In the genomic region with DNA sequence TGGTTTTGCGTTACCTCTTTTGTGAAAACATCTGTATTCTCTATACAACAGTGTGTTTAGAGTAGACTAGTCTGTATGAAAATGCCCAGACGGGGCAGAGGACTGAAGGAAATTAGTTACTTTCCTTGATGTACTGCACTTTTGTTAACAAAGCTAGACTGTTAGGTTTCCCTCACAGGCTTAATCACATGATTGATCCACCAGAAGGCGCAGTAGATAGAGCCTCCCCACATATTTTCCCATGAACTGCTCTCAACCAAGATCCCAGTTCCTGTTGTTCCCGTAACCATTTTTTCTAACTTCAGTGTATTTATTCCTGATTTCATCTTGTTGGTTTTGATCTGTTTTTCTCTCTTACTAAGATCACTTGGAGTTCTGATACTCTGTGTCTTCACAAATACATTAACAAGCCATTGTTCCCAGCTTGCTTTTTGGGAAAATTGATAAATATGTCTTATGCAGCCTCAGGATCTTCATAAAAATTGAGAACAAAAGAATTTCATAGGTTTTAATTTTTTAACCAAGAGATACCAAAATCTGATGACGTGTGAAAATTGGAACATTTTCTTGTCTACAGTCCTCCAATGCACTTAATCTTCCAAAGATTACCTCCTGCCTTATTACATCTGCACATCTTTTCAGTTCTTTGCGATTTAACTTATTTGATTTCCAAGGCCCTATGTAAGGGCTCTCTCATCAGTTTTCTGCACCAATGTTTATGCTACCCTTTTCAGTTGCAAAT, we compare ENCODE assay signal across 1 cellular context.
TF ChIP-seq lines count a peak whose summit lies in the region.

No MANE protein-coding gene starts in this region.

TF ChIP-seq in K562, 482 proteins besides CTCF, POLR2A, EP300 and RAD21 (continued from another document and continues in another):
- TF ChIP-seq ID3 (CRISPR knock-in tag; IDR thresholded peaks at IDR 0.05) (no peak), ID3 (tag; IDR thresholded peaks at IDR 0.05) (no peak), CHD4 (IDR thresholded peaks at IDR 0.05; ENCODE audit: insufficient read depth, insufficient replicate concordance, low read depth, low read length, poor library complexity, severe bottlenecking) (no peak), FOXJ3 (CRISPR knock-in tag; IDR thresholded peaks at IDR 0.05) (no peak), ZNF143 (CRISPR knock-in tag; IDR thresholded peaks at IDR 0.05) (no peak), LCOR (CRISPR knock-in tag; IDR thresholded peaks at IDR 0.05) (no peak), HLTF (IDR thresholded peaks at IDR 0.05) (0 out of 2 replicates have a peak, but pooled peaks have one; percentile 46), ARID3A (IDR thresholded peaks at IDR 0.05; ENCODE audit: borderline replicate concordance, low read depth, low read length) (peak; percentile 99), EZH2 (IDR thresholded peaks at IDR 0.05; ENCODE audit: borderline replicate concordance, low read depth, low read length) (no peak), ZNF584 (CRISPR knock-in tag; IDR thresholded peaks at IDR 0.05; ENCODE audit: low read depth) (no peak), ZNF224 (CRISPR knock-in tag; IDR thresholded peaks at IDR 0.05) (no peak), ZNF184 (CRISPR knock-in tag; IDR thresholded peaks at IDR 0.05) (no peak), ZNF124 (CRISPR knock-in tag; IDR thresholded peaks at IDR 0.05) (no peak), NFE2L1 (tag; IDR thresholded peaks at IDR 0.05; ENCODE audit: borderline replicate concordance, low read depth) (no peak), HEY1 (CRISPR knock-in tag; IDR thresholded peaks at IDR 0.05; ENCODE audit: borderline replicate concordance) (no peak), CREB5 (CRISPR knock-in tag; IDR thresholded peaks at IDR 0.05) (no peak), CGGBP1 (CRISPR knock-in tag; IDR thresholded peaks at IDR 0.05) (no peak), SMARCA4 (IDR thresholded peaks at IDR 0.05) (peak; percentile 86), ZNF764 (CRISPR knock-in tag; IDR thresholded peaks at IDR 0.05; ENCODE audit: low read depth) (no peak), DLX4 (CRISPR knock-in tag; IDR thresholded peaks at IDR 0.05) (no peak), TCF7L2 (IDR thresholded peaks at IDR 0.05; ENCODE audit: low read depth, low read length) (no peak), JUN (IDR thresholded peaks at IDR 0.05; ENCODE audit: borderline replicate concordance, low read depth, low read length) (no peak), JUN (CRISPR knock-in tag; IDR thresholded peaks at IDR 0.05; ENCODE audit: borderline replicate concordance) (no peak), MEIS2 (IDR thresholded peaks at IDR 0.05; ENCODE audit: partially characterized antibody) (peak; percentile 54), NELFE (IDR thresholded peaks at IDR 0.05; ENCODE audit: insufficient read depth, insufficient read length) (no peak), RNF219 (CRISPR knock-in tag; IDR thresholded peaks at IDR 0.05) (no peak), TOE1 (IDR thresholded peaks at IDR 0.05; ENCODE audit: borderline replicate concordance) (peak; percentile 94), TOE1 (CRISPR knock-in tag; IDR thresholded peaks at IDR 0.05; ENCODE audit: borderline replicate concordance, low read depth) (no peak), PTRF (tag; IDR thresholded peaks at IDR 0.05) (no peak), ZEB2 (IDR thresholded peaks at IDR 0.05) (no peak), POLR2B (IDR thresholded peaks at IDR 0.05; ENCODE audit: low read depth, partially characterized antibody) (peak; percentile 25), ZKSCAN8 (CRISPR knock-in tag; IDR thresholded peaks at IDR 0.05) (0 out of 2 replicates have a peak, but pooled peaks have one; percentile 19), TAF7 (tag; IDR thresholded peaks at IDR 0.05) (no peak), AFF1 (IDR thresholded peaks at IDR 0.05; ENCODE audit: low read depth in 1 of 2, partially characterized antibody in 2 of 2) (peak; percentile 24 to 62), ZMIZ1 (IDR thresholded peaks at IDR 0.05; ENCODE audit: low read depth in 2 of 2, low read length in 2 of 2) (peak in 1 of 2 experiments; percentile 60; a peak in 1 of 4 replicates), RNF2 (IDR thresholded peaks at IDR 0.05) (no peak), SETDB1 (IDR thresholded peaks at IDR 0.05; ENCODE audit: low read length) (no peak), PML (IDR thresholded peaks at IDR 0.05; ENCODE audit: low read length) (0 out of 2 replicates have a peak, but pooled peaks have one; percentile 59), ZNF133 (CRISPR knock-in tag; IDR thresholded peaks at IDR 0.05) (no peak), ZNF274 (IDR thresholded peaks at IDR 0.05; ENCODE audit: borderline replicate concordance, low read depth, low read length) (no peak)
- TF ChIP-seq, protein P1, sequence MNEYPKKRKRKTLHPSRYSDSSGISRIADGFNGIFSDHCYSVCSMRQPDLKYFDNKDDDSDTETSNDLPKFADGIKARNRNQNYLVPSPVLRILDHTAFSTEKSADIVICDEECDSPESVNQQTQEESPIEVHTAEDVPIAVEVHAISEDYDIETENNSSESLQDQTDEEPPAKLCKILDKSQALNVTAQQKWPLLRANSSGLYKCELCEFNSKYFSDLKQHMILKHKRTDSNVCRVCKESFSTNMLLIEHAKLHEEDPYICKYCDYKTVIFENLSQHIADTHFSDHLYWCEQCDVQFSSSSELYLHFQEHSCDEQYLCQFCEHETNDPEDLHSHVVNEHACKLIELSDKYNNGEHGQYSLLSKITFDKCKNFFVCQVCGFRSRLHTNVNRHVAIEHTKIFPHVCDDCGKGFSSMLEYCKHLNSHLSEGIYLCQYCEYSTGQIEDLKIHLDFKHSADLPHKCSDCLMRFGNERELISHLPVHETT (CRISPR knock-in tag; conservative IDR thresholded peaks at IDR 0.05 in 1 of 2, IDR thresholded peaks at IDR 0.05 in 1 of 2): no peak
- TF ChIP-seq, protein P2, sequence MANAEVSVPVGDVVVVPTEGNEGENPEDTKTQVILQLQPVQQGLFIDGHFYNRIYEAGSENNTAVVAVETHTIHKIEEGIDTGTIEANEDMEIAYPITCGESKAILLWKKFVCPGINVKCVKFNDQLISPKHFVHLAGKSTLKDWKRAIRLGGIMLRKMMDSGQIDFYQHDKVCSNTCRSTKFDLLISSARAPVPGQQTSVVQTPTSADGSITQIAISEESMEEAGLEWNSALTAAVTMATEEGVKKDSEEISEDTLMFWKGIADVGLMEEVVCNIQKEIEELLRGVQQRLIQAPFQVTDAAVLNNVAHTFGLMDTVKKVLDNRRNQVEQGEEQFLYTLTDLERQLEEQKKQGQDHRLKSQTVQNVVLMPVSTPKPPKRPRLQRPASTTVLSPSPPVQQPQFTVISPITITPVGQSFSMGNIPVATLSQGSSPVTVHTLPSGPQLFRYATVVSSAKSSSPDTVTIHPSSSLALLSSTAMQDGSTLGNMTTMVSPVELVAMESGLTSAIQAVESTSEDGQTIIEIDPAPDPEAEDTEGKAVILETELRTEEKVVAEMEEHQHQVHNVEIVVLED (CRISPR knock-in tag; IDR thresholded peaks at IDR 0.05): no peak
